ENCODE assay signal across 1 cellular context in genomic region chr5:74316064-74316586, GRCh38.
TF ChIP-seq lines count a peak whose summit lies in the region.

No MANE protein-coding gene starts in this region.

TF ChIP-seq in IMR-90, 13 proteins besides CTCF, POLR2A, EP300 and RAD21:
- TF ChIP-seq ELK1 (IDR thresholded peaks at IDR 0.05; ENCODE audit: borderline replicate concordance, low read depth, low read length) = no peak
- TF ChIP-seq CHD1 (IDR thresholded peaks at IDR 0.05; ENCODE audit: low read depth, low read length) = 0 out of 2 replicates have a peak, but pooled peaks have one; percentile 74
- no peak for TF ChIP-seq USF2 (IDR thresholded peaks at IDR 0.05; ENCODE audit: low read depth, low read length)
- TF ChIP-seq RCOR1 (IDR thresholded peaks at IDR 0.05; ENCODE audit: insufficient replicate concordance, low read length) = peak; percentile 33
- peak; percentile 36; the same call in 1 of the 2 replicates for TF ChIP-seq BHLHE40 (IDR thresholded peaks at IDR 0.05; ENCODE audit: low read depth, low read length)
- TF ChIP-seq MXI1 (IDR thresholded peaks at IDR 0.05; ENCODE audit: borderline replicate concordance, low read depth, low read length) = peak; percentile 40; the same call in 1 of the 2 replicates
- TF ChIP-seq CEBPB (IDR thresholded peaks at IDR 0.05; ENCODE audit: low read depth, low read length) = peak; percentile 71
- TF ChIP-seq SMC3 (IDR thresholded peaks at IDR 0.05; ENCODE audit: low read depth, low read length) = no peak
- no peak for TF ChIP-seq RFX5 (IDR thresholded peaks at IDR 0.05; ENCODE audit: low read depth, low read length)
- no peak; the same call in 1 of the 2 replicates for TF ChIP-seq NFE2L2 (IDR thresholded peaks at IDR 0.05; ENCODE audit: low read depth, low read length)
- TF ChIP-seq MAFK (IDR thresholded peaks at IDR 0.05; ENCODE audit: low read depth, low read length) = 0 out of 2 replicates have a peak, but pooled peaks have one; percentile 11
- TF ChIP-seq FOS (IDR thresholded peaks at IDR 0.05; ENCODE audit: low read depth, low read length) = peak; percentile 90
- peak; percentile 71 for TF ChIP-seq MAZ (IDR thresholded peaks at IDR 0.05; ENCODE audit: borderline replicate concordance, low read depth, low read length)
